8 cellular contexts compared by ENCODE assay signal in genomic region chr19:36687214-36688056, GRCh38. TPM values are rescaled to one million over a fixed set of nuclear protein-coding genes. Genes with fewer than 3 reads are reported as not detected.
DNase-seq lines count a peak whose midpoint lies in the region; ATAC-seq and TF ChIP-seq lines count a peak whose summit lies in the region.

TSS of gene ZNF567 (plus strand) at chr19:36687612. CDS start at chr19:36694868, 7,256 bp downstream.

- H3K9ac ChIP-seq in muscle layer of colon (ENCODE audit: low read length) = peak within 1 kb of the TSS; percentile 75

- intact Hi-C loops in PC-9 (cut with micrococcal nuclease; ENCODE audit: unreplicated experiment) = loop anchor here (1.0 to 5.0 kb wide), 5 partner anchors 21 to 530 kb away; partner anchors contain the start of genes ZNF260, ZNF345, ZNF383 and ZNF461
- intact Hi-C loops in esophagus muscularis mucosa (cut with DNase I) = loop anchor here (10.0 kb wide), 1 partner anchor 167 kb away; the partner anchor contains the start of gene ZNF345

- H3K36me3 ChIP-seq in PC-9 (ENCODE audit: low read depth) (peaks cover 33% of the 10 kb centered on the region), esophagus muscularis mucosa (peaks cover 9 to 43% (median 37%) of the 10 kb centered on the region in 4 donors), muscle layer of colon (ENCODE audit: insufficient read depth, low read length) (peaks cover 30% of the 10 kb centered on the region)

- H3K27me3 Mint-ChIP-seq in IgD-negative memory B cell = no peaks in the 10 kb centered on the region

- H3F3A ChIP-seq in PC-9 (ENCODE audit: insufficient read depth, low read depth) = no peaks in the 10 kb centered on the region

- TF ChIP-seq CTCF in PC-9 (conservative IDR thresholded peaks at IDR 0.05) = no peak
- TF ChIP-seq CTCF in esophagus muscularis mucosa (IDR thresholded peaks at IDR 0.05) = no peak

- under 1% methylated on average over 51 of the region's 69 CpGs for WGBS in esophagus muscularis mucosa

- H3K36me3 Mint-ChIP-seq in IgD-negative memory B cell = peaks cover 34% of the 10 kb centered on the region

- peak within 1 kb of the TSS; percentile 93 to 99 (median 97) for H3K27ac Mint-ChIP-seq in IgD-negative memory B cell

- H3K79me2 ChIP-seq in PC-9 (ENCODE audit: low read depth) = peaks cover 33% of the 10 kb centered on the region

- TSS peak; percentile 29 for BruUV-seq in PC-9 (replicated peaks; lab: Mats Ljungman, UMichigan)

- H3K9me3 ChIP-seq in PC-9 (ENCODE audit: insufficient read depth, low read depth) (peaks cover 39% of the 10 kb centered on the region), esophagus muscularis mucosa (peaks cover 0 to 8% (median 2%) of the 10 kb centered on the region in 4 donors), muscle layer of colon (ENCODE audit: low read length) (no peaks in the 10 kb centered on the region)

- H3K27ac ChIP-seq in PC-9 (peak within 1 kb of the TSS; percentile 38), esophagus muscularis mucosa (replicated peaks in 1 of 4) (peak within 1 kb of the TSS; percentile 74 to 82 (median 79)), muscle layer of colon (ENCODE audit: low read depth, low read length) (peak within 1 kb of the TSS; percentile 61)

- H3K4me2 ChIP-seq in PC-9 = peak within 1 kb of the TSS; percentile 99

- H3K9me2 ChIP-seq in PC-9 (ENCODE audit: insufficient read depth) = no peaks in the 10 kb centered on the region

- no peaks in the 10 kb centered on the region for H4K20me1 ChIP-seq in PC-9 (ENCODE audit: insufficient read depth)

- CTCF ChIA-PET in PC-9 (lab: Charles Lee) = no interaction called here

- H2AFZ ChIP-seq in PC-9 = peak within 1 kb of the TSS; percentile 95

- H3K27me3 ChIP-seq in PC-9 (ENCODE audit: insufficient read depth, low read depth) = no peaks in the 10 kb centered on the region
- no peaks in the 10 kb centered on the region for H3K27me3 ChIP-seq in esophagus muscularis mucosa
- H3K27me3 ChIP-seq in muscle layer of colon (ENCODE audit: control insufficient read depth in 1 of 2, insufficient read depth in 2 of 2, low read length in 2 of 2) = no peaks in the 10 kb centered on the region

- peak within 1 kb of the TSS; percentile 96 to 100 (median 98) for H3K4me3 Mint-ChIP-seq in IgD-negative memory B cell

- H3K4me1 ChIP-seq in PC-9 (replicated peaks; ENCODE audit: insufficient read depth) (no peaks in the 10 kb centered on the region; the same call in 1 of the 2 replicates), esophagus muscularis mucosa (peaks cover 14 to 28% (median 21%) of the 10 kb centered on the region in 4 donors), muscle layer of colon (ENCODE audit: insufficient read depth, low read length) (peaks cover 16% of the 10 kb centered on the region)

- H3K4me3 ChIP-seq in PC-9 (peak within 1 kb of the TSS; percentile 82), esophagus muscularis mucosa (peak within 1 kb of the TSS; percentile 79 to 90 (median 80)), muscle layer of colon (ENCODE audit: low read depth in 1 of 2, low read length in 2 of 2) (peak within 1 kb of the TSS; percentile 82 to 97)

- H3K9me3 Mint-ChIP-seq in IgD-negative memory B cell = peaks cover 0 to 5% (median 4%) of the 10 kb centered on the region in 3 donors

- peak; percentile 13 for TF ChIP-seq POLR2A in esophagus muscularis mucosa (IDR thresholded peaks at IDR 0.05; ENCODE audit: low read depth)

- TF ChIP-seq EP300 in esophagus muscularis mucosa (IDR thresholded peaks at IDR 0.05) = no peak

- DNase-seq in DMS114 treated with DMSO at 0.1 percent for 48 hours (lab: John Stamatoyannopoulos, UW; ENCODE audit: unreplicated experiment) = peak; percentile 94
- DNase-seq in PC-9 = peak; percentile 89 to 98
- peak; percentile 98 for DNase-seq in activated T-cell treated with anti-CD3 and anti-CD28 coated beads, Interleukin-2, amount 50 U/mL, for 48 hours
- DNase-seq in esophagus muscularis mucosa (ENCODE audit: extremely low spot score) = peak; percentile 99
- peak; percentile 97 for DNase-seq in stimulated activated CD8-positive, alpha-beta memory T cell treated with anti-CD3 and anti-CD28 coated beads, Interleukin-7, amount 100 ng/mL, for 1 hour (ENCODE audit: low read depth in 2 of 2)

- POLR2A ChIA-PET in PC-9 (lab: Charles Lee; ENCODE audit: unreplicated experiment) = interaction anchor here (0.6 kb wide), 2 partner anchors 41 to 646 kb away, joined by 3 to 36 read pairs; no protein-coding TSS in a partner anchor

- peaks cover 19 to 35% (median 26%) of the 10 kb centered on the region in 3 donors for H3K4me1 Mint-ChIP-seq in IgD-negative memory B cell

- peak; percentile 90 for ATAC-seq in GM21529 (IDR thresholded peaks at IDR 0.05; ENCODE audit: unreplicated experiment)

RNA-seq across cellular contexts. Expression of gene ZNF567, which starts in this region (rescaled TPM):
- polyA plus RNA-seq in IgD-negative memory B cell = 9.4 TPM
- total RNA-seq in PC-9 (2021) (7.0 and 7.9 TPM in 2 replicates), esophagus muscularis mucosa (1 to 10 TPM; 5.5 to 9.1 (median 6.9) TPM)

Comparison
In these comparisons a context has a peak if more than half of its experiments do, and no peak if none do; other contexts are left out.
1. Peak in every context shown above with its lines: DNase-seq, ATAC-seq, H3K4me3 ChIP-seq and H3K27ac ChIP-seq.